ENCODE assay signal across 10 cellular contexts in genomic region chr3:39250116-39250747, GRCh38. TPM values are rescaled to one million over a fixed set of nuclear protein-coding genes. Genes with fewer than 3 reads are reported as not detected.
DNase-seq lines count a peak whose midpoint lies in the region; ATAC-seq and TF ChIP-seq lines count a peak whose summit lies in the region.
"Had no signal": no experiment of that assay in that cellular context is flagged by ENCODE, and none has a peak within 500 bp of the region (broad histone marks: within the 10 kb centered on the region; RNA-seq: fewer than 3 reads in every experiment).

No MANE protein-coding gene starts in this region.

- H3K27me3 Mint-ChIP-seq in activated T-helper 1 cell treated with anti-CD3 and anti-CD28 coated beads, Interleukin-12 subunit alpha, Interleukin-12 subunit beta, Interleukin-2, Interleukin-4 antibody, amounts not matched to agents 30 ng/mL and 10 ng/mL and 1 ng/mL, durations not matched to agents 14 hours and 24 hours and 36 hours (ENCODE audit: insufficient read depth): peaks cover 19% of the 10 kb centered on the region

- H3K36me3 Mint-ChIP-seq in activated T-helper 1 cell treated with anti-CD3 and anti-CD28 coated beads, Interleukin-12 subunit alpha, Interleukin-12 subunit beta, Interleukin-2, Interleukin-4 antibody, amounts not matched to agents 30 ng/mL and 10 ng/mL and 1 ng/mL, durations not matched to agents 14 hours and 24 hours and 36 hours (ENCODE audit: low read depth): no peaks in the 10 kb centered on the region

- peaks cover 36% of the 10 kb centered on the region for H3K4me1 Mint-ChIP-seq in activated T-helper 1 cell treated with anti-CD3 and anti-CD28 coated beads, Interleukin-12 subunit alpha, Interleukin-12 subunit beta, Interleukin-2, Interleukin-4 antibody, amounts not matched to agents 30 ng/mL and 10 ng/mL and 1 ng/mL, durations not matched to agents 14 hours and 24 hours and 36 hours (ENCODE audit: low read depth)

- intact Hi-C loops in left cardiac atrium (cut with DNase I): no loop called here
- intact Hi-C loops in activated T-helper 1 cell treated with anti-CD3 and anti-CD28 coated beads, Interleukin-12 subunit alpha, Interleukin-12 subunit beta, Interleukin-2, Interleukin-4 antibody, amounts not matched to agents 30 ng/mL and 10 ng/mL and 1 ng/mL, durations not matched to agents 14 hours and 24 hours and 36 hours (cut with micrococcal nuclease): no loop called here

- peak; percentile 68 to 71 for ATAC-seq in left cardiac atrium
- no peak for ATAC-seq in HG03460 (IDR thresholded peaks at IDR 0.05; ENCODE audit: unreplicated experiment)

- H3K9me3 Mint-ChIP-seq in activated T-helper 1 cell treated with anti-CD3 and anti-CD28 coated beads, Interleukin-12 subunit alpha, Interleukin-12 subunit beta, Interleukin-2, Interleukin-4 antibody, amounts not matched to agents 30 ng/mL and 10 ng/mL and 1 ng/mL, durations not matched to agents 14 hours and 24 hours and 36 hours: no peaks in the 10 kb centered on the region

- TF ChIP-seq CTCF in retinal pigment epithelial cell (conservative IDR thresholded peaks at IDR 0.05; ENCODE audit: low read depth, low read length): no peak

- no peak overlapping the region for H3K27ac Mint-ChIP-seq in activated T-helper 1 cell treated with anti-CD3 and anti-CD28 coated beads, Interleukin-12 subunit alpha, Interleukin-12 subunit beta, Interleukin-2, Interleukin-4 antibody, amounts not matched to agents 30 ng/mL and 10 ng/mL and 1 ng/mL, durations not matched to agents 14 hours and 24 hours and 36 hours

- no peak overlapping the region for H3K4me3 Mint-ChIP-seq in activated T-helper 1 cell treated with anti-CD3 and anti-CD28 coated beads, Interleukin-12 subunit alpha, Interleukin-12 subunit beta, Interleukin-2, Interleukin-4 antibody, amounts not matched to agents 30 ng/mL and 10 ng/mL and 1 ng/mL, durations not matched to agents 14 hours and 24 hours and 36 hours

- H3K4me3 ChIP-seq in retinal pigment epithelial cell (ENCODE audit: low read length): no peak overlapping the region

- DNase-seq in GDM1 (lab: John Stamatoyannopoulos, UW) (peak; percentile 88), SKM-1 treated with dmso at 0.1 percent for 144 hours (lab: John Stamatoyannopoulos, UW; ENCODE audit: unreplicated experiment) (peak; percentile 95), left cardiac atrium (no peak), retinal pigment epithelial cell (ENCODE audit: low read depth) (peak; percentile 2), middle frontal gyrus (ENCODE audit: extremely low spot score, low spot score) (no peak)
- no peak for DNase-seq in activated CD4-positive, alpha-beta T cell treated with anti-CD3 and anti-CD28 coated beads for 48 hours
- DNase-seq in activated T-helper 1 cell treated with anti-CD3 and anti-CD28 coated beads, Interleukin-12 subunit alpha, Interleukin-12 subunit beta, Interleukin-2, Interleukin-4 antibody, amounts not matched to agents 30 ng/mL and 10 ng/mL and 1 ng/mL, durations not matched to agents 14 hours and 24 hours and 36 hours (ENCODE audit: low spot score): no peak
- DNase-seq: kidney, NCI-H146 had no signal

RNA-seq across cellular contexts. Expression of gene CX3CR1, which starts 29.6 kb away (rescaled TPM):
- total RNA-seq in left cardiac atrium: 1 to 10 TPM in 1 of 2 donors, under 1 TPM in 1; 0.60 to 1.4 TPM
- total RNA-seq in activated T-helper 1 cell treated with anti-CD3 and anti-CD28 coated beads, Interleukin-12 subunit alpha, Interleukin-12 subunit beta, Interleukin-2, Interleukin-4 antibody, amounts not matched to agents 30 ng/mL and 10 ng/mL and 1 ng/mL, durations not matched to agents 14 hours and 24 hours and 36 hours: 0.44 and 0.64 TPM in 2 replicates

RNA-seq across cellular contexts. Expression of gene XIRP1, which starts 57.8 kb away (rescaled TPM):
- 100 to 1,000 TPM; 160 to 242 TPM for total RNA-seq in left cardiac atrium
- total RNA-seq in activated T-helper 1 cell treated with anti-CD3 and anti-CD28 coated beads, Interleukin-12 subunit alpha, Interleukin-12 subunit beta, Interleukin-2, Interleukin-4 antibody, amounts not matched to agents 30 ng/mL and 10 ng/mL and 1 ng/mL, durations not matched to agents 14 hours and 24 hours and 36 hours: 2.4 and 3.0 TPM in 2 replicates

Comparison
In these comparisons a context has a peak if more than half of its experiments do, and no peak if none do; other contexts are left out.
1. DNase-seq: peak in GDM1 (single experiment), SKM-1 treated with dmso at 0.1 percent for 144 hours (single experiment) and retinal pigment epithelial cell (single experiment); none in left cardiac atrium (single experiment), middle frontal gyrus (single experiment), activated CD4-positive, alpha-beta T cell treated with anti-CD3 and anti-CD28 coated beads for 48 hours (single experiment) and activated T-helper 1 cell treated with anti-CD3 and anti-CD28 coated beads, Interleukin-12 subunit alpha, Interleukin-12 subunit beta, Interleukin-2, Interleukin-4 antibody, amounts not matched to agents 30 ng/mL and 10 ng/mL and 1 ng/mL, durations not matched to agents 14 hours and 24 hours and 36 hours (single experiment).
2. RNA of gene XIRP1, which starts 57.8 kb away (total RNA-seq): 160 to 242 TPM in left cardiac atrium; 2.4 to 3.0 TPM in activated T-helper 1 cell treated with anti-CD3 and anti-CD28 coated beads, Interleukin-12 subunit alpha, Interleukin-12 subunit beta, Interleukin-2, Interleukin-4 antibody, amounts not matched to agents 30 ng/mL and 10 ng/mL and 1 ng/mL, durations not matched to agents 14 hours and 24 hours and 36 hours; every median in the first group is over 10 times any median in the second.